In the genomic region with DNA sequence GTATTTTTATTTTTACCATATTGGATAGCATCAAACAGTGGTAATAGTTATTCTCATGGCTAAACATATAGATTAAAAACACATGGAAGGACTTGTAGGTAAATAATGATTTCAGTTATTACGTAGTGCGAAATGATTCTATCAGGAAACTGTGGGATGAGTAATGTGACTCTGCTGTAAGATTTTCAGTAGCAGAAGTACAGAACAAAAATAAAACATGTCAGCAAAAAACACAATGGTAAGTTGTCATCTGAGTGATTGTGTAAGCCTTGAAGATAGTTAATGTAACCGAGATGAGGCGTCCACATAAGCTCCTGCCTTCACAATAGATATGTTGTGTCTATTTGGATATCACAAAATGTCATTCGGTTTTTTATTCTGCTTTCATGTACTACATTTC, we compare ENCODE assay signal across 13 cellular contexts.
DNase-seq lines count a peak whose midpoint lies in the region; ATAC-seq and TF ChIP-seq lines count a peak whose summit lies in the region.
"Had no signal": no experiment of that assay in that cellular context is flagged by ENCODE, and none has a peak within 500 bp of the region (broad histone marks: within the 10 kb centered on the region; RNA-seq: fewer than 3 reads in every experiment).

No MANE protein-coding gene starts in this region.

- peaks cover 16% of the 10 kb centered on the region for H3K36me3 Mint-ChIP-seq in activated naive CD8-positive, alpha-beta T cell

- no peak for DNase-seq in left cardiac atrium
- no peak for DNase-seq in Right ventricle myocardium inferior (ENCODE audit: missing footprints)
- peak; percentile 88 for DNase-seq in fibroblast of pulmonary artery (ENCODE audit: low read depth)
- DNase-seq in upper lobe of right lung = no peak
- DNase-seq in NCI-H82 (lab: John Stamatoyannopoulos, UW) = no peak
- DNase-seq: activated CD4-positive, CD25-positive, alpha-beta regulatory T cell treated with anti-CD3 and anti-CD28 coated beads, Interleukin-2, amount 50 U/mL, for 72 hours; hippocampal formation; Peyer's patch; stimulated activated CD4-positive, alpha-beta T cell treated with anti-CD3 and anti-CD28 coated beads, Interleukin-15, amount 100 ng/mL, for 24 hours; stimulated activated naive B cell treated with anti-CD40 and anti-IgM and Interleukin-4, amounts not matched to agents 10 μg/mL and 1 μg/mL and 100 μg/mL, for 72 hours had no signal

- no peaks in the 10 kb centered on the region for H3K9me3 ChIP-seq in upper lobe of right lung
- H3K9me3 ChIP-seq: Peyer's patch had no signal

- H3K4me3 ChIP-seq in fibroblast of pulmonary artery (replicated peaks; ENCODE audit: low read depth, low read length) (no peak overlapping the region), upper lobe of right lung (no peak overlapping the region)
- H3K4me3 ChIP-seq: Peyer's patch had no signal

- ATAC-seq in left cardiac atrium (peak; percentile 23 to 39), Right ventricle myocardium inferior (no peak), upper lobe of right lung (peak; percentile 78), GM21515 (IDR thresholded peaks at IDR 0.05; ENCODE audit: unreplicated experiment) (no peak), GM21723 (IDR thresholded peaks at IDR 0.05; ENCODE audit: unreplicated experiment) (no peak)
- ATAC-seq: stimulated activated naive B cell treated with anti-CD40 and anti-IgM and Interleukin-4, amounts not matched to agents 10 μg/mL and 1 μg/mL and 100 μg/mL, for 72 hours had no signal

- no peak for TF ChIP-seq CTCF in fibroblast of pulmonary artery (IDR thresholded peaks at IDR 0.05; ENCODE audit: low read length, missing control alignments)
- no peak for TF ChIP-seq CTCF in upper lobe of right lung (IDR thresholded peaks at IDR 0.05)

- no peaks in the 10 kb centered on the region for H3K27me3 ChIP-seq in upper lobe of right lung
- H3K27me3 ChIP-seq: Peyer's patch had no signal

- H3K4me3 Mint-ChIP-seq in activated naive CD8-positive, alpha-beta T cell = peak overlapping the region; percentile 12
- H3K4me3 Mint-ChIP-seq: stimulated activated naive B cell treated with anti-CD40 and anti-IgM and Interleukin-4, amounts not matched to agents 10 μg/mL and 1 μg/mL and 100 μg/mL, for 72 hours had no signal

- peak overlapping the region; percentile 88 for H3K27ac Mint-ChIP-seq in activated naive CD8-positive, alpha-beta T cell
- H3K27ac Mint-ChIP-seq: stimulated activated naive B cell treated with anti-CD40 and anti-IgM and Interleukin-4, amounts not matched to agents 10 μg/mL and 1 μg/mL and 100 μg/mL, for 72 hours had no signal

- peak overlapping the region; percentile 27 for H3K27ac ChIP-seq in upper lobe of right lung

- intact Hi-C loops in left cardiac atrium (cut with DNase I) = no loop called here
- intact Hi-C loops in Right ventricle myocardium inferior (cut with DNase I) = no loop called here
- intact Hi-C loops in upper lobe of right lung (cut with DNase I) = no loop called here

- H3K27me3 Mint-ChIP-seq in activated naive CD8-positive, alpha-beta T cell = no peaks in the 10 kb centered on the region
- H3K27me3 Mint-ChIP-seq: stimulated activated naive B cell treated with anti-CD40 and anti-IgM and Interleukin-4, amounts not matched to agents 10 μg/mL and 1 μg/mL and 100 μg/mL, for 72 hours had no signal

- H3K36me3 ChIP-seq in upper lobe of right lung = no peaks in the 10 kb centered on the region
- H3K36me3 ChIP-seq: Peyer's patch had no signal

- H3K4me1 ChIP-seq in upper lobe of right lung = no peaks in the 10 kb centered on the region

- H3K9me3 Mint-ChIP-seq in activated naive CD8-positive, alpha-beta T cell (ENCODE audit: low read depth) = no peaks in the 10 kb centered on the region
- H3K9me3 Mint-ChIP-seq: stimulated activated naive B cell treated with anti-CD40 and anti-IgM and Interleukin-4, amounts not matched to agents 10 μg/mL and 1 μg/mL and 100 μg/mL, for 72 hours had no signal

- H3K4me1 Mint-ChIP-seq in activated naive CD8-positive, alpha-beta T cell (ENCODE audit: low read depth) = peaks cover 34% of the 10 kb centered on the region

Comparison
In these comparisons a context has a peak if more than half of its experiments do, and no peak if none do; other contexts are left out.
1. ATAC-seq: peak in left cardiac atrium (2 of 2) and upper lobe of right lung (single experiment); none in Right ventricle myocardium inferior (single experiment), GM21515 (single experiment) and GM21723 (single experiment).